In genomic region chr19:19501798-19502197, GRCh38 we compare ENCODE assay signal across 30 cellular contexts.
"Had no signal": no experiment of that assay in that cellular context is flagged by ENCODE, and none has a peak within 500 bp of the region (broad histone marks: within the 10 kb centered on the region; RNA-seq: fewer than 3 reads in every experiment).

No MANE protein-coding gene starts in this region.

- H3K4me1 ChIP-seq: adrenal gland, body of pancreas, esophagus muscularis mucosa, foreskin keratinocyte, gastrocnemius medialis had no signal

- H3K9me3 ChIP-seq: adrenal gland, body of pancreas, esophagus muscularis mucosa, gastrocnemius medialis had no signal

- DNase-seq: activated CD4-positive, alpha-beta memory T cell treated with anti-CD3 and anti-CD28 coated beads for 36 hours; activated CD4-positive, alpha-beta T cell treated with anti-CD3 and anti-CD28 coated beads for 36 hours; activated CD4-positive, alpha-beta T cell treated with anti-CD3 and anti-CD28 coated beads, Interleukin-2, amount 10 ng/mL, durations not matched to agents 24 days and 14 days; activated CD4-positive, CD25-positive, alpha-beta regulatory T cell; activated CD4-positive, CD25-positive, alpha-beta regulatory T cell treated with anti-CD3 and anti-CD28 coated beads, Interleukin-2, amount 50 U/mL, for 72 hours; activated CD8-positive, alpha-beta memory T cell treated with anti-CD3 and anti-CD28 coated beads, Interleukin-2, amount 10 ng/mL, durations not matched to agents 7 days and 5 days; activated CD8-positive, alpha-beta memory T cell treated with anti-CD3 and anti-CD28 coated beads, Interleukin-2, amount 50 U/mL, for 4 hours; activated CD8-positive, alpha-beta T cell treated with anti-CD3 and anti-CD28 coated beads, Interleukin-2, amount 10 ng/mL, durations not matched to agents 7 days and 5 days; activated effector memory CD4-positive, alpha-beta T cell treated with anti-CD3 and anti-CD28 coated beads, Interleukin-2, amount 50 U/mL, for 16 hours; activated naive CD4-positive, alpha-beta T cell treated with anti-CD3 and anti-CD28 coated beads for 36 hours; activated naive CD8-positive, alpha-beta T cell treated with anti-CD3 and anti-CD28 coated beads for 36 hours; activated naive CD8-positive, alpha-beta T cell treated with anti-CD3 and anti-CD28 coated beads, Interleukin-2, amount 50 U/mL, for 24 hours; activated T-cell treated with anti-CD3 and anti-CD28 coated beads, Interleukin-2, amount 50 U/mL, for 1 hour; activated T-cell treated with anti-CD3 and anti-CD28 coated beads, Interleukin-2, amount 50 U/mL, for 48 hours; adrenal gland; amygdala; aorta; body of pancreas; caudate nucleus; cortex of kidney; dermis blood vessel endothelial cell; effector CD4-positive, alpha-beta T cell; effector memory CD8-positive, alpha-beta T cell; erythroblast; foreskin keratinocyte; gastrocnemius medialis; glutamatergic neuron; T-helper 2 cell had no signal

- H3K27me3 ChIP-seq: adrenal gland, body of pancreas, esophagus muscularis mucosa, foreskin keratinocyte, gastrocnemius medialis had no signal

- FAIRE-seq: colon had no signal

- H3K4me3 ChIP-seq: adrenal gland, body of pancreas, esophagus muscularis mucosa, gastrocnemius medialis had no signal

- ATAC-seq: activated CD4-positive, alpha-beta T cell treated with anti-CD3 and anti-CD28 coated beads for 36 hours; activated CD8-positive, alpha-beta memory T cell treated with anti-CD3 and anti-CD28 coated beads, Interleukin-2, amount 10 ng/mL, durations not matched to agents 7 days and 5 days; activated CD8-positive, alpha-beta T cell treated with anti-CD3 and anti-CD28 coated beads, Interleukin-2, amount 10 ng/mL, durations not matched to agents 7 days and 5 days; activated naive CD8-positive, alpha-beta T cell treated with anti-CD3 and anti-CD28 coated beads, Interleukin-2, amount 50 U/mL, for 24 hours; body of pancreas; effector memory CD8-positive, alpha-beta T cell; foreskin keratinocyte; gastrocnemius medialis had no signal

- H3K27ac ChIP-seq: adrenal gland, body of pancreas, esophagus muscularis mucosa, foreskin keratinocyte, gastrocnemius medialis had no signal
